20 cellular contexts compared by ENCODE assay signal in genomic region chr10:77123330-77123729, GRCh38.
A peak's percentile ranks its signal among the peaks of the same experiment; 100 is the strongest.
DNase-seq lines count a peak whose midpoint lies in the region; ATAC-seq, FAIRE-seq and TF ChIP-seq lines count a peak whose summit lies in the region.
"Had no signal": no experiment of that assay in that cellular context is flagged by ENCODE, and none has a peak within 500 bp of the region (broad histone marks: within the 10 kb centered on the region; RNA-seq: fewer than 3 reads in every experiment).

No MANE protein-coding gene starts in this region.

- WGBS in K562 (ENCODE audit: insufficient coverage, low coverage, missing lambda C conversion rate), result 4% methylated on average over 5 of the region's 5 CpGs
- WGBS in esophagus muscularis mucosa, result 77% methylated on average over 5 of the region's 5 CpGs

- H3K4me3 ChIP-seq in K562 (no peak overlapping the region), esophagus muscularis mucosa (no peak overlapping the region)
- H3K4me3 ChIP-seq: A549; BLaER1 treated with 17β-estradiol and CSF1 and Interleukin-3, amounts not matched to agents 10 nM and 100 nM had no signal

- H3K9me3 ChIP-seq in K562 (replicated peaks; ENCODE audit: control insufficient read depth, insufficient read depth, low read depth, low read length), result no peaks in the 10 kb centered on the region
- no peaks in the 10 kb centered on the region for H3K9me3 ChIP-seq in esophagus muscularis mucosa
- H3K9me3 ChIP-seq: A549, Caco-2 had no signal

- no peak for TF ChIP-seq CTCF in K562 (IDR thresholded peaks at IDR 0.05 in 2 of 3, conservative IDR thresholded peaks at IDR 0.05 in 1 of 3; ENCODE audit: insufficient read depth in 2 of 3, low read depth in 1 of 3, low read length in 3 of 3)
- no peak for TF ChIP-seq CTCF in esophagus muscularis mucosa (IDR thresholded peaks at IDR 0.05)

- no peaks in the 10 kb centered on the region for H4K20me1 ChIP-seq in K562 (replicated peaks; ENCODE audit: control insufficient read depth, insufficient read depth, low read length)

- no peak overlapping the region for H3K27ac ChIP-seq in K562 (ENCODE audit: extremely low read depth, low read depth, low read length)
- no peak overlapping the region for H3K27ac ChIP-seq in esophagus muscularis mucosa (replicated peaks in 1 of 4)
- H3K27ac ChIP-seq: 22Rv1; A549; BLaER1 treated with 17β-estradiol and CSF1 and Interleukin-3, amounts not matched to agents 10 nM and 100 nM; C4-2B had no signal

- POLR2A ChIA-PET in K562 (lab: Yijun Ruan, JAX), result no interaction called here

- H3K27me3 ChIP-seq in K562 (ENCODE audit: control insufficient read depth in 2 of 2, insufficient read depth in 2 of 2, low read length in 2 of 2), result 0 out of 5 replicates have a peak, but pooled peaks cover 0 to 2% of the 10 kb centered on the region in 2 experiments
- H3K27me3 ChIP-seq in esophagus muscularis mucosa, result no peaks in the 10 kb centered on the region
- H3K27me3 ChIP-seq: BLaER1 treated with 17β-estradiol and CSF1 and Interleukin-3, amounts not matched to agents 10 nM and 100 nM had no signal

- TF ChIP-seq RAD21 in K562 (CRISPR knock-in tag; conservative IDR thresholded peaks at IDR 0.05 in 1 of 2, IDR thresholded peaks at IDR 0.05 in 1 of 2), result no peak

- DNase-seq in H54 (ENCODE audit: insufficient read length, low spot score) (no peak), K562 (ENCODE audit: extremely low read depth in 1 of 4, low spot score in 3 of 4) (no peak), esophagus muscularis mucosa (ENCODE audit: extremely low spot score) (peak; percentile 50), kidney tubule cell (ENCODE audit: low spot score) (no peak), RCC 7860 (ENCODE audit: low spot score) (no peak)
- DNase-seq: AML-193; Caco-2; Calu3; CD4-positive, alpha-beta T cell; CD8-positive, alpha-beta T cell; DMS79 treated with DMSO at 0.1 percent for 48 hours; GF-D8 had no signal

- TF ChIP-seq POLR2A in H54 (IDR thresholded peaks at IDR 0.05; ENCODE audit: low read depth, low read length) (no peak), K562 (conservative IDR thresholded peaks at IDR 0.05) (no peak), esophagus muscularis mucosa (IDR thresholded peaks at IDR 0.05; ENCODE audit: low read depth) (no peak)

- no peak overlapping the region for H2AFZ ChIP-seq in K562 (ENCODE audit: low read depth, low read length)

- no peak overlapping the region for H3K4me2 ChIP-seq in K562 (ENCODE audit: insufficient read depth, low read length)
- H3K4me2 ChIP-seq: A549; BLaER1 treated with 17β-estradiol and CSF1 and Interleukin-3, amounts not matched to agents 10 nM and 100 nM had no signal

- ATAC-seq in K562, result no peak
- ATAC-seq: A549; CD8-positive, alpha-beta T cell had no signal

- intact Hi-C loops in K562 (cut with micrococcal nuclease), result no loop called here
- intact Hi-C loops in esophagus muscularis mucosa (cut with DNase I), result no loop called here

- CTCF ChIA-PET in K562 (lab: Yijun Ruan, JAX; ENCODE audit: low intra/inter-chr PET ratio), result no interaction called here

- no peak overlapping the region for H3K9ac ChIP-seq in K562 (ENCODE audit: insufficient read depth in 1 of 2, low read depth in 2 of 2, low read length in 2 of 2)
- H3K9ac ChIP-seq: BLaER1 treated with 17β-estradiol and CSF1 and Interleukin-3, amounts not matched to agents 10 nM and 100 nM had no signal

- peak; percentile 20 for FAIRE-seq in H54 (lab: Jason Lieb, UNC)
- no peak for FAIRE-seq in K562 (lab: Jason Lieb, UNC)
- no peak for FAIRE-seq in RCC 7860 (lab: Jason Lieb, UNC)
- FAIRE-seq: A549, D721Med, G401.6, GM12891, GM19239 had no signal

- H3K4me1 ChIP-seq in K562 (replicated peaks in 1 of 2; ENCODE audit: control insufficient read depth in 2 of 2, insufficient read depth in 2 of 2, low read length in 2 of 2) (no peaks in the 10 kb centered on the region), esophagus muscularis mucosa (peaks cover 0 to 49% (median 29%) of the 10 kb centered on the region in 4 donors)
- H3K4me1 ChIP-seq: A549, Caco-2 had no signal

- no TSS peak for BruUV-seq in K562 (replicated peaks; lab: Mats Ljungman, UMichigan)

- no peak for TF ChIP-seq EP300 in K562 (IDR thresholded peaks at IDR 0.05; ENCODE audit: low read length)
- no peak for TF ChIP-seq EP300 in esophagus muscularis mucosa (IDR thresholded peaks at IDR 0.05)

- in situ Hi-C loops in K562 (cut with MboI), result no loop called here

- no peaks in the 10 kb centered on the region for H3K9me1 ChIP-seq in K562 (ENCODE audit: control insufficient read depth, insufficient read depth, low read length)

- no peaks in the 10 kb centered on the region for H3K36me3 ChIP-seq in K562 (ENCODE audit: control insufficient read depth, insufficient read depth, low read length)
- H3K36me3 ChIP-seq in esophagus muscularis mucosa, result no peaks in the 10 kb centered on the region
- H3K36me3 ChIP-seq: BLaER1 treated with 17β-estradiol and CSF1 and Interleukin-3, amounts not matched to agents 10 nM and 100 nM had no signal

- no peaks in the 10 kb centered on the region for H3K79me2 ChIP-seq in K562 (ENCODE audit: control insufficient read depth, insufficient read depth, low read length)

TF ChIP-seq in K562, 482 proteins besides CTCF, POLR2A, EP300 and RAD21:
- TF ChIP-seq SIN3A (IDR thresholded peaks at IDR 0.05; ENCODE audit: borderline replicate concordance in 2 of 2, control insufficient read depth in 1 of 2, low read depth in 2 of 2, low read length in 2 of 2) (no peak), CREM (IDR thresholded peaks at IDR 0.05; ENCODE audit: low read depth) (peak; percentile 90), CREB1 (IDR thresholded peaks at IDR 0.05) (peak; percentile 87), CREB1 (CRISPR knock-in tag; IDR thresholded peaks at IDR 0.05) (peak; percentile 46; the same call in 1 of the 2 replicates), NFXL1 (CRISPR knock-in tag; IDR thresholded peaks at IDR 0.05) (no peak), MTA1 (IDR thresholded peaks at IDR 0.05; ENCODE audit: borderline replicate concordance) (peak; percentile 68; the same call in 1 of the 2 replicates), ATF1 (CRISPR knock-in tag; IDR thresholded peaks at IDR 0.05) (0 out of 2 replicates have a peak, but pooled peaks have one; percentile 18), ATF1 (tag; IDR thresholded peaks at IDR 0.05) (no peak)
TF ChIP-seq in K562: peak in this region for 4.
